Comparison of ENCODE assay signal across 7 cellular contexts in genomic region chr1:12001249-12001917, GRCh38. TPM values are rescaled to one million over a fixed set of nuclear protein-coding genes. Genes with fewer than 3 reads are reported as not detected.
A peak's percentile ranks its signal among the peaks of the same experiment; 100 is the strongest.
DNase-seq lines count a peak whose midpoint lies in the region; TF ChIP-seq lines count a peak whose summit lies in the region.

No MANE protein-coding gene starts in this region.

- peaks cover 5% of the 10 kb centered on the region for H3K36me3 Mint-ChIP-seq in glutamatergic neuron (ENCODE audit: unreplicated experiment)

- TF ChIP-seq CTCF in Loucy (conservative IDR thresholded peaks at IDR 0.05; ENCODE audit: low read length) (peak; percentile 84), glutamatergic neuron (IDR thresholded peaks at IDR 0.05; ENCODE audit: partially characterized antibody, unreplicated experiment) (peak; percentile 73)

- no peaks in the 10 kb centered on the region for H3K9me3 ChIP-seq in Loucy (ENCODE audit: insufficient read depth, low read depth, low read length)

- no peaks in the 10 kb centered on the region for H3K9me2 ChIP-seq in Loucy (replicated peaks; ENCODE audit: low read depth, low read length)

- no peak overlapping the region for H3K4me2 ChIP-seq in Loucy (ENCODE audit: low read depth, low read length, poor library complexity, severe bottlenecking)

- H2AFZ ChIP-seq in Loucy (ENCODE audit: low read length), result no peak overlapping the region

- H3K27ac Mint-ChIP-seq in glutamatergic neuron (ENCODE audit: unreplicated experiment), result peak overlapping the region; percentile 68

- H3F3A ChIP-seq in Loucy (ENCODE audit: low read depth), result no peaks in the 10 kb centered on the region

- H3K27me3 ChIP-seq in Loucy (ENCODE audit: insufficient read depth, low read length, poor library complexity, severe bottlenecking), result no peaks in the 10 kb centered on the region

- H3K4me3 Mint-ChIP-seq in glutamatergic neuron (ENCODE audit: unreplicated experiment), result no peak overlapping the region

- peak; percentile 9 for DNase-seq in GF-D8 (lab: John Stamatoyannopoulos, UW)
- peak; percentile 80 for DNase-seq in activated CD8-positive, alpha-beta memory T cell treated with anti-CD3 and anti-CD28 coated beads, Interleukin-2, amount 50 U/mL, for 48 hours
- peak; percentile 77 for DNase-seq in glutamatergic neuron
- peak; percentile 60 to 61 for DNase-seq in stimulated activated CD4-positive, alpha-beta T cell treated with anti-CD3 and anti-CD28 coated beads, Interleukin-2, amount 100 ng/mL, for 24 hours
- DNase-seq in central memory CD4-positive, alpha-beta T cell, result no peak
- DNase-seq in NOMO-1 (lab: John Stamatoyannopoulos, UW; ENCODE audit: unreplicated experiment in 2 of 2), result no peak

- H3K4me3 ChIP-seq in Loucy (ENCODE audit: low read length, poor library complexity, severe bottlenecking), result no peak overlapping the region

- no peaks in the 10 kb centered on the region for H4K20me1 ChIP-seq in Loucy (ENCODE audit: insufficient read depth, low read length, poor library complexity, severe bottlenecking)

- peaks cover 86% of the 10 kb centered on the region; the same call in 1 of the 2 replicates for H3K36me3 ChIP-seq in Loucy (ENCODE audit: insufficient read depth, low read length)

- H3K4me1 Mint-ChIP-seq in glutamatergic neuron (ENCODE audit: low read depth, unreplicated experiment), result no peaks in the 10 kb centered on the region

- no peaks in the 10 kb centered on the region for H3K27me3 Mint-ChIP-seq in glutamatergic neuron (ENCODE audit: unreplicated experiment)

- H3K79me2 ChIP-seq in Loucy (ENCODE audit: insufficient read depth, low read length), result no peaks in the 10 kb centered on the region

- no peaks in the 10 kb centered on the region for H3K4me1 ChIP-seq in Loucy (ENCODE audit: insufficient read depth, low read length, poor library complexity, severe bottlenecking)

- H3K9me3 Mint-ChIP-seq in glutamatergic neuron (ENCODE audit: unreplicated experiment), result no peaks in the 10 kb centered on the region

- H3K9ac ChIP-seq in Loucy (ENCODE audit: low read depth, low read length, poor library complexity, severe bottlenecking), result no peak overlapping the region

RNA-seq across cellular contexts. Expression of gene MIIP, which starts 17.9 kb away (rescaled TPM):
- 62.3 TPM for total RNA-seq in glutamatergic neuron (ENCODE audit: unreplicated experiment)

RNA-seq across cellular contexts. Expression of gene MFN2, which starts 21.1 kb away (rescaled TPM):
- 61.9 TPM for total RNA-seq in glutamatergic neuron (ENCODE audit: unreplicated experiment)

Comparison
In these comparisons a context has a peak if more than half of its experiments do, and no peak if none do; other contexts are left out.
1. DNase-seq: peak in GF-D8 (single experiment), activated CD8-positive, alpha-beta memory T cell treated with anti-CD3 and anti-CD28 coated beads, Interleukin-2, amount 50 U/mL, for 48 hours (single experiment), glutamatergic neuron (single experiment) and stimulated activated CD4-positive, alpha-beta T cell treated with anti-CD3 and anti-CD28 coated beads, Interleukin-2, amount 100 ng/mL, for 24 hours (2 of 2); none in central memory CD4-positive, alpha-beta T cell (single experiment) and NOMO-1 (0 of 2).